In the genomic region with DNA sequence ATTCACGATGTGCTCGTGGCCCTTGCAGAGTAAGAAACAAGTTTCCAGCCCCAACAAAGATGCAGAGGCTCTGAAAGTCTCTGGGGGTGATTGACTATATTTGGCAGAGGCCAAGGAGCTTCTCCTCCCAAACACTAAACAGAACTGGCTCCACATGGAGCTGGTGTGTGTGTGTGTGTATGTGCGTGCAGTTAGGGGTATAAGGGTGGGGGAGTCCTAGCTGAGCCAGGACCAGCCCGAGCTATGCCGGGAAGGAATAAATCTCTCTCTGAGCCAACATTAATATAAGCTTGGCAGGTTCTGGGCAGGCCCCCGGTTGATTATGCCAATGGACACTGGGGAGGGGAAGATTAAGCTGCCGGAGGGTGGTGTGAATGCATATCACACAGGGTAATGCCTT, we compare ENCODE assay signal across 16 cellular contexts.
DNase-seq lines count a peak whose midpoint lies in the region; ATAC-seq, FAIRE-seq and TF ChIP-seq lines count a peak whose summit lies in the region.
"Had no signal": no experiment of that assay in that cellular context is flagged by ENCODE, and none has a peak within 500 bp of the region (broad histone marks: within the 10 kb centered on the region; RNA-seq: fewer than 3 reads in every experiment).

No MANE protein-coding gene starts in this region.

- WGBS in gastroesophageal sphincter (ENCODE audit: low coverage in 1 of 2), 2 donors, result 0 to 39% methylated on average over 2 to 7 of the region's 7 CpGs
- WGBS in ovary, 3 donors, result 1 to 6% (median 5%) methylated on average over 7 of the region's 7 CpGs

- H3K4me3 ChIP-seq in ascending aorta (peak overlapping the region in 1 of 2 donors; percentile 5), gastroesophageal sphincter (no peak overlapping the region), ovary (no peak overlapping the region)

- intact Hi-C loops in ascending aorta (cut with DNase I), result loop anchor here (5.0 kb wide), 1 partner anchor 89 kb away; no protein-coding TSS in a partner anchor
- intact Hi-C loops in ovary (cut with DNase I), result no loop called here

- no peaks in the 10 kb centered on the region for H3K36me3 ChIP-seq in ascending aorta
- no peaks in the 10 kb centered on the region for H3K36me3 ChIP-seq in gastroesophageal sphincter
- H3K36me3 ChIP-seq in ovary, result no peaks in the 10 kb centered on the region

- peak in 1 of 2 donors; percentile 71 for DNase-seq in ascending aorta (ENCODE audit: low spot score in 2 of 2)
- peak; percentile 16 to 59 (median 42) for DNase-seq in ovary
- DNase-seq in type B pancreatic cell (ENCODE audit: extremely low spot score, unreplicated experiment), result no peak
- no peak for DNase-seq in GM12892 (ENCODE audit: insufficient read length)
- DNase-seq in stimulated activated naive CD8-positive, alpha-beta T cell treated with anti-CD3 and anti-CD28 coated beads, Interleukin-15, Interleukin-2, amounts not matched to agents 100 U/mL and 50 U/mL, for 24 hours, result no peak
- DNase-seq in GM10248 (ENCODE audit: extremely low spot score), result no peak
- DNase-seq: ACHN, AML-193, H7, NCI-H2029 treated with DMSO at 0.1 percent for 48 hours, NCI-H524, NCI-H82 had no signal

- no peak for FAIRE-seq in GM12892 (lab: Jason Lieb, UNC)
- FAIRE-seq: D721Med had no signal

- H3K9me3 Mint-ChIP-seq in type B pancreatic cell, result peaks cover 5% of the 10 kb centered on the region

- TF ChIP-seq POLR2A in gastroesophageal sphincter (IDR thresholded peaks at IDR 0.05) (no peak), ovary (IDR thresholded peaks at IDR 0.05) (no peak), GM12892 (IDR thresholded peaks at IDR 0.05; ENCODE audit: low read depth, low read length) (no peak)

- TF ChIP-seq EP300 in gastroesophageal sphincter (IDR thresholded peaks at IDR 0.05), result no peak
- TF ChIP-seq EP300 in ovary (IDR thresholded peaks at IDR 0.05), result no peak

- no peaks in the 10 kb centered on the region for H3K36me3 Mint-ChIP-seq in type B pancreatic cell

- peaks cover 0 to 16% of the 10 kb centered on the region in 2 donors for H3K4me1 ChIP-seq in ascending aorta
- H3K4me1 ChIP-seq in gastroesophageal sphincter, result peaks cover 0 to 29% (median 0%) of the 10 kb centered on the region in 3 donors
- H3K4me1 ChIP-seq in ovary (ENCODE audit: insufficient read depth), result peaks cover 11% of the 10 kb centered on the region

- H3K9me3 ChIP-seq in ascending aorta, result no peaks in the 10 kb centered on the region
- no peaks in the 10 kb centered on the region for H3K9me3 ChIP-seq in gastroesophageal sphincter
- no peaks in the 10 kb centered on the region for H3K9me3 ChIP-seq in ovary

- H3K4me1 Mint-ChIP-seq in type B pancreatic cell (ENCODE audit: unreplicated experiment), result peaks cover 16% of the 10 kb centered on the region

- CTCF ChIA-PET in GM10248 (lab: Yijun Ruan, JAX), result no interaction called here

- POLR2A ChIA-PET in GM10248 (lab: Yijun Ruan, JAX), result no interaction called here

- peak overlapping the region; percentile 4 for H3K27ac Mint-ChIP-seq in type B pancreatic cell

- no peaks in the 10 kb centered on the region for H3K27me3 ChIP-seq in ascending aorta
- H3K27me3 ChIP-seq in gastroesophageal sphincter, result no peaks in the 10 kb centered on the region
- H3K27me3 ChIP-seq in ovary, result no peaks in the 10 kb centered on the region

- H3K27ac ChIP-seq in ascending aorta, result peak overlapping the region; percentile 36 to 37
- H3K27ac ChIP-seq in gastroesophageal sphincter, result peak overlapping the region in 3 of 4 donors; percentile 71 to 75 (median 74)
- peak overlapping the region in 1 of 2 donors; percentile 39 for H3K27ac ChIP-seq in ovary
- H3K27ac ChIP-seq: C4-2B had no signal

- no peak overlapping the region for H3K4me3 Mint-ChIP-seq in type B pancreatic cell

- peak; percentile 70 for ATAC-seq in gastroesophageal sphincter
- no peak for ATAC-seq in stimulated activated naive CD8-positive, alpha-beta T cell treated with anti-CD3 and anti-CD28 coated beads, Interleukin-15, Interleukin-2, amounts not matched to agents 100 U/mL and 50 U/mL, for 24 hours
- ATAC-seq in HG03280 (IDR thresholded peaks at IDR 0.05; ENCODE audit: unreplicated experiment), result no peak

- no peak for TF ChIP-seq CTCF in ascending aorta (IDR thresholded peaks at IDR 0.05)
- no peak for TF ChIP-seq CTCF in gastroesophageal sphincter (IDR thresholded peaks at IDR 0.05)
- no peak for TF ChIP-seq CTCF in ovary (IDR thresholded peaks at IDR 0.05)
- TF ChIP-seq CTCF in type B pancreatic cell (conservative IDR thresholded peaks at IDR 0.05), result no peak
- TF ChIP-seq CTCF in GM10248 (IDR thresholded peaks at IDR 0.05; ENCODE audit: control extremely low read depth, extremely low read depth, low read depth, missing control alignments), result no peak

- H3K27me3 Mint-ChIP-seq in type B pancreatic cell, result peaks cover 48% of the 10 kb centered on the region

Comparison
In these comparisons a context has a peak if more than half of its experiments do, and no peak if none do; other contexts are left out.
1. DNase-seq: peak in ovary (5 of 5); none in type B pancreatic cell (single experiment), GM12892 (single experiment), stimulated activated naive CD8-positive, alpha-beta T cell treated with anti-CD3 and anti-CD28 coated beads, Interleukin-15, Interleukin-2, amounts not matched to agents 100 U/mL and 50 U/mL, for 24 hours (single experiment) and GM10248 (single experiment).